Comparison of ENCODE assay signal across 16 cellular contexts in the genomic region with DNA sequence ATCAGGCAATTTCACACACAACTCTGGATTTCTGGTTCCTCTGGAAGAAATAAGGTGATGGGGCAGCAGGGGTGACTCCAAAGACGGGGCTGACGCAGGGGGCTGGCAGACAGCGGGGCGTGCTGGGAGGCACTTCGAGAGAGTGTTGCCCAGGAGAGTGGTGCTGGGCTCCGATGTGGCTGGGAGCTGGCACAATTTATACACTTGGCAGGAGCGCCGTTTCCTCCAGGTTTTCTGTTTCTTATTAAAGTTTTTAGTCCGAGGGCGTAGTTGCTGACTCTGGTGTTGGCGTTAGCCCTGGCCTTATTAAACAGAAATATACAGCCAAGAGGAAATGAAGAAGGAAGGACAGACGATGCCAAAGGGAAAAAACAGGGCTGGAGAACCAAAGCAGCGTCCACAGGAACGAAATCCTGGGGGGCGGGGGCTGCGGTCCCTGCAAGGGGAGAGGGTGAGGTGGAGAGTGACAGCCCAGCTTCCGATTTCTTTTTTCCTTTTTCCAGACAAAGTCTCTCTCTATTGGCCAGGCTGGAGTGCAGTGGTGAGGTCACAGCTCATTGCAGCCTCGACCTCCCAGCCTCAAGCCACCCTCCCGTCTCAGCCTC.
A peak's percentile ranks its signal among the peaks of the same experiment; 100 is the strongest.
DNase-seq lines count a peak whose midpoint lies in the region; ATAC-seq, FAIRE-seq and TF ChIP-seq lines count a peak whose summit lies in the region.
"Had no signal": no experiment of that assay in that cellular context is flagged by ENCODE, and none has a peak within 500 bp of the region (broad histone marks: within the 10 kb centered on the region; RNA-seq: fewer than 3 reads in every experiment).

No MANE protein-coding gene starts in this region.

- H3K4me3 Mint-ChIP-seq in naive thymus-derived CD4-positive, alpha-beta T cell, result no peak overlapping the region
- H3K4me3 Mint-ChIP-seq: T-helper 1 cell treated with Interleukin-12 subunit alpha and Interleukin-12 subunit beta and Interleukin-4 antibody, amounts not matched to agents 30 μg/mL and 1 μg/mL, for 36 hours had no signal

- H3K4me3 ChIP-seq in AG10803 (ENCODE audit: low read length) (no peak overlapping the region; the same call in 1 of the 2 replicates), kidney (ENCODE audit: low read length in 2 of 2) (no peak overlapping the region)
- H3K4me3 ChIP-seq in naive thymus-derived CD4-positive, alpha-beta T cell (ENCODE audit: low read length), result no peak overlapping the region

- no peak overlapping the region for H3K9ac ChIP-seq in kidney (ENCODE audit: low read length in 2 of 2)

- H3K27me3 ChIP-seq in naive thymus-derived CD4-positive, alpha-beta T cell (ENCODE audit: control insufficient read depth in 2 of 2, insufficient read depth in 2 of 2, low read length in 2 of 2), result no peaks in the 10 kb centered on the region
- H3K27me3 ChIP-seq: brain microvascular endothelial cell had no signal

- no peaks in the 10 kb centered on the region for H3K4me1 ChIP-seq in kidney (ENCODE audit: control insufficient read depth in 1 of 2, insufficient read depth in 1 of 2, low read depth in 1 of 2, low read length in 2 of 2)
- no peaks in the 10 kb centered on the region for H3K4me1 ChIP-seq in naive thymus-derived CD4-positive, alpha-beta T cell (ENCODE audit: control insufficient read depth in 2 of 2, insufficient read depth in 2 of 2, low read length in 2 of 2)

- no peaks in the 10 kb centered on the region for H3K36me3 ChIP-seq in kidney (ENCODE audit: control insufficient read depth in 1 of 2, insufficient read depth in 2 of 2, low read length in 2 of 2)
- no peaks in the 10 kb centered on the region for H3K36me3 ChIP-seq in naive thymus-derived CD4-positive, alpha-beta T cell (ENCODE audit: control insufficient read depth in 2 of 3, insufficient read depth in 3 of 3, low read length in 3 of 3)
- H3K36me3 ChIP-seq: brain microvascular endothelial cell had no signal

- H3K27ac ChIP-seq in kidney (ENCODE audit: low read depth in 2 of 2, low read length in 2 of 2), result no peak overlapping the region
- H3K27ac ChIP-seq in naive thymus-derived CD4-positive, alpha-beta T cell (ENCODE audit: low read depth, low read length), result no peak overlapping the region
- H3K27ac ChIP-seq: brain microvascular endothelial cell had no signal

- DNase-seq in AG10803 (ENCODE audit: low read depth) (peak; percentile 20), anterior cingulate cortex (lab: John Stamatoyannopoulos, UW) (peak in 34 of 58 donors; percentile 5 to 68 (median 30)), kidney (peak; percentile 58), sciatic nerve (ENCODE audit: low spot score) (no peak)
- no peak for DNase-seq in naive thymus-derived CD4-positive, alpha-beta T cell
- DNase-seq: activated CD4-positive, CD25-positive, alpha-beta regulatory T cell treated with anti-CD3 and anti-CD28 coated beads, Interleukin-2, amount 50 U/mL, for 72 hours; brain microvascular endothelial cell; left colon; NCI-H1092; RPMI8226; stimulated activated CD4-positive, alpha-beta T cell treated with anti-CD3 and anti-CD28 coated beads, Interleukin-4, amount 100 ng/mL, for 4 hours had no signal

- peaks cover 0 to 12% (median 3%) of the 10 kb centered on the region in 11 donors for H3K9me3 Mint-ChIP-seq in naive thymus-derived CD4-positive, alpha-beta T cell
- H3K9me3 Mint-ChIP-seq: T-helper 1 cell treated with Interleukin-12 subunit alpha and Interleukin-12 subunit beta and Interleukin-4 antibody, amounts not matched to agents 30 μg/mL and 1 μg/mL, for 36 hours had no signal

- H3K36me3 Mint-ChIP-seq in naive thymus-derived CD4-positive, alpha-beta T cell, result no peaks in the 10 kb centered on the region

- intact Hi-C loops in kidney (cut with DNase I) (no loop called here), sciatic nerve (cut with DNase I) (no loop called here)
- intact Hi-C loops in naive thymus-derived CD4-positive, alpha-beta T cell (cut with micrococcal nuclease), result no loop called here

- ATAC-seq in sciatic nerve (peak; percentile 13), GM21390 (IDR thresholded peaks at IDR 0.05; ENCODE audit: unreplicated experiment) (no peak), GM21723 (IDR thresholded peaks at IDR 0.05; ENCODE audit: unreplicated experiment) (no peak), HG03565 (IDR thresholded peaks at IDR 0.05; ENCODE audit: unreplicated experiment) (no peak)
- no peak for ATAC-seq in naive thymus-derived CD4-positive, alpha-beta T cell
- ATAC-seq: left colon had no signal

- CTCF ChIA-PET in naive thymus-derived CD4-positive, alpha-beta T cell (lab: Charles Lee), result no interaction called here

- no peak for FAIRE-seq in kidney (lab: Jason Lieb, UNC)
- FAIRE-seq: D721Med had no signal

- TF ChIP-seq CTCF in AG10803 (conservative IDR thresholded peaks at IDR 0.05; ENCODE audit: low read length) (no peak), kidney (IDR thresholded peaks at IDR 0.05; ENCODE audit: borderline replicate concordance, extremely low read depth, insufficient read depth) (no peak)

- H3K27me3 Mint-ChIP-seq in naive thymus-derived CD4-positive, alpha-beta T cell, result peaks cover 0 to 20% (median 11%) of the 10 kb centered on the region in 5 donors

- peaks cover 0 to 4% (median 0%) of the 10 kb centered on the region in 7 donors for H3K4me1 Mint-ChIP-seq in naive thymus-derived CD4-positive, alpha-beta T cell

- no peak overlapping the region for H3K27ac Mint-ChIP-seq in naive thymus-derived CD4-positive, alpha-beta T cell
- H3K27ac Mint-ChIP-seq: T-helper 1 cell treated with Interleukin-12 subunit alpha and Interleukin-12 subunit beta and Interleukin-4 antibody, amounts not matched to agents 30 μg/mL and 1 μg/mL, for 36 hours had no signal

- POLR2A ChIA-PET in naive thymus-derived CD4-positive, alpha-beta T cell (lab: Charles Lee), result no interaction called here

- no peaks in the 10 kb centered on the region for H3K9me3 ChIP-seq in kidney (ENCODE audit: control insufficient read depth in 1 of 2, low read length in 2 of 2)
- H3K9me3 ChIP-seq in naive thymus-derived CD4-positive, alpha-beta T cell (ENCODE audit: control insufficient read depth in 2 of 3, low read length in 3 of 3), result no peaks in the 10 kb centered on the region

Comparison
In these comparisons a context has a peak if more than half of its experiments do, and no peak if none do; other contexts are left out.
1. DNase-seq: peak in AG10803 (single experiment), anterior cingulate cortex (34 of 58) and kidney (single experiment); none in sciatic nerve (single experiment) and naive thymus-derived CD4-positive, alpha-beta T cell (0 of 9).